In genomic region chr12:92144045-92144630, GRCh38 we compare ENCODE assay signal across 8 cellular contexts. TPM values are rescaled to one million over a fixed set of nuclear protein-coding genes. Genes with fewer than 3 reads are reported as not detected.
DNase-seq lines count a peak whose midpoint lies in the region; ATAC-seq and TF ChIP-seq lines count a peak whose summit lies in the region.

No MANE protein-coding gene starts in this region.

- peak overlapping the region; percentile 88 to 99 (median 94) for H3K27ac Mint-ChIP-seq in IgD-negative memory B cell

- intact Hi-C loops in PC-3 (cut with micrococcal nuclease), result loop anchor here (1.0 to 5.0 kb wide), 6 partner anchors 63 to 762 kb away; no protein-coding TSS in a partner anchor

- H3K9me2 ChIP-seq in PC-3 (replicated peaks; ENCODE audit: low read length), result no peaks in the 10 kb centered on the region

- H3K9ac ChIP-seq in PC-3 (ENCODE audit: low read length), result peak overlapping the region; percentile 87
- H3K9ac ChIP-seq in muscle layer of colon (ENCODE audit: low read length), result peak overlapping the region; percentile 88

- TSS peak; percentile 36 for BruUV-seq in PC-3 (replicated peaks; lab: Mats Ljungman, UMichigan)

- peaks cover 39% of the 10 kb centered on the region for H3K36me3 ChIP-seq in PC-3 (ENCODE audit: low read depth, low read length)
- no peaks in the 10 kb centered on the region for H3K36me3 ChIP-seq in esophagus (ENCODE audit: control insufficient read depth in 2 of 2, insufficient read depth in 2 of 2, low read length in 1 of 2)
- H3K36me3 ChIP-seq in muscle layer of colon (ENCODE audit: insufficient read depth, low read length), result peaks cover 13% of the 10 kb centered on the region

- peak overlapping the region; percentile 84 for H3K4me2 ChIP-seq in PC-3 (ENCODE audit: low read length)

- peaks cover 0 to 3% (median 0%) of the 10 kb centered on the region in 3 donors for H3K9me3 Mint-ChIP-seq in IgD-negative memory B cell

- TF ChIP-seq CTCF in AG09309 (IDR thresholded peaks at IDR 0.05; ENCODE audit: control insufficient read depth, insufficient read depth, low read depth, low read length, missing control alignments), result peak; percentile 83
- peak; percentile 77 for TF ChIP-seq CTCF in PC-3 (conservative IDR thresholded peaks at IDR 0.05; ENCODE audit: low read depth, low read length)

- H2AFZ ChIP-seq in PC-3 (ENCODE audit: low read length), result no peak overlapping the region

- H3K4me3 ChIP-seq in AG09309 (ENCODE audit: control insufficient read depth, low read depth, low read length) (peak overlapping the region; percentile 88), PC-3 (ENCODE audit: low read length) (peak overlapping the region; percentile 87), esophagus (ENCODE audit: low read depth in 1 of 2, low read length in 2 of 2) (peak overlapping the region; percentile 83 to 99), muscle layer of colon (ENCODE audit: low read depth in 1 of 2, low read length in 2 of 2) (peak overlapping the region; percentile 99)

- H3K27me3 Mint-ChIP-seq in IgD-negative memory B cell, result no peaks in the 10 kb centered on the region

- H3K4me3 Mint-ChIP-seq in IgD-negative memory B cell, result peak overlapping the region; percentile 88 to 100 (median 99)

- 1% methylated on average over 14 of the region's 14 CpGs for WGBS in esophagus, 2 donors

- CTCF ChIA-PET in PC-3 (lab: Charles Lee), result interaction anchor here (0.6 to 2.4 kb wide), 3 partner anchors 291 to 762 kb away, joined by 3 to 13 read pairs (median 3); no protein-coding TSS in a partner anchor

- POLR2A ChIA-PET in PC-3 (lab: Charles Lee; ENCODE audit: unreplicated experiment), result interaction anchor here (0.6 to 0.7 kb wide), 2 partner anchors 690 to 761 kb away, joined by 3 to 5 read pairs; no protein-coding TSS in a partner anchor

- H3K4me1 ChIP-seq in PC-3 (ENCODE audit: insufficient read depth, low read length) (peaks cover 21% of the 10 kb centered on the region), esophagus (ENCODE audit: control insufficient read depth in 2 of 2, insufficient read depth in 2 of 2, low read length in 1 of 2) (no peaks in the 10 kb centered on the region), muscle layer of colon (ENCODE audit: insufficient read depth, low read length) (peaks cover 21% of the 10 kb centered on the region)

- ATAC-seq in GM19043 (IDR thresholded peaks at IDR 0.05; ENCODE audit: low read depth, unreplicated experiment) (peak; percentile 15), PC-3 (peak; percentile 36)

- DNase-seq in AG09309 (ENCODE audit: low read depth) (peak; percentile 94), PC-3 (peak; percentile 77), activated T-cell treated with anti-CD3 and anti-CD28 coated beads for 48 hours (ENCODE audit: low read depth) (peak; percentile 57)
- DNase-seq in stimulated activated CD8-positive, alpha-beta memory T cell treated with anti-CD3 and anti-CD28 coated beads, Interleukin-7, amount 100 ng/mL, for 24 hours (ENCODE audit: low read depth), result peak; percentile 28

- peaks cover 33% of the 10 kb centered on the region for H3K36me3 Mint-ChIP-seq in IgD-negative memory B cell

- H3K27ac ChIP-seq in PC-3 (ENCODE audit: low read length) (peak overlapping the region; percentile 73), esophagus (ENCODE audit: low read depth in 2 of 2, low read length in 1 of 2) (peak overlapping the region; percentile 95 to 97), muscle layer of colon (ENCODE audit: low read depth, low read length) (peak overlapping the region; percentile 99)

- H3K79me2 ChIP-seq in PC-3 (ENCODE audit: low read length), result peaks cover 65% of the 10 kb centered on the region

- H3K9me3 ChIP-seq in PC-3 (ENCODE audit: low read length), result no peaks in the 10 kb centered on the region
- no peaks in the 10 kb centered on the region for H3K9me3 ChIP-seq in esophagus (ENCODE audit: control insufficient read depth in 2 of 2, insufficient read depth in 1 of 2, low read depth in 1 of 2, low read length in 1 of 2)
- no peaks in the 10 kb centered on the region for H3K9me3 ChIP-seq in muscle layer of colon (ENCODE audit: low read length)

- H3F3A ChIP-seq in PC-3 (ENCODE audit: low read length, unreplicated experiment), result no peaks in the 10 kb centered on the region

- peaks cover 12 to 36% (median 20%) of the 10 kb centered on the region in 3 donors for H3K4me1 Mint-ChIP-seq in IgD-negative memory B cell

- peaks cover 61% of the 10 kb centered on the region for H4K20me1 ChIP-seq in PC-3 (ENCODE audit: low read length)

- H3K27me3 ChIP-seq in PC-3 (ENCODE audit: low read length) (no peaks in the 10 kb centered on the region), esophagus (ENCODE audit: control insufficient read depth in 1 of 2, insufficient read depth in 2 of 2, low read length in 2 of 2) (no peaks in the 10 kb centered on the region), muscle layer of colon (ENCODE audit: control insufficient read depth in 1 of 2, insufficient read depth in 2 of 2, low read length in 2 of 2) (no peaks in the 10 kb centered on the region)

RNA-seq across cellular contexts. Expression of gene BTG1, which starts 1.5 kb away (rescaled TPM):
- polyA plus RNA-seq in IgD-negative memory B cell (669 TPM), esophagus (10 to 100 TPM; 23.6 to 28.0 TPM)
- 16.0 and 29.8 TPM in 2 replicates for total RNA-seq in PC-3 (2014; rRNA removed)

Comparison
In these comparisons a context has a peak if more than half of its experiments do, and no peak if none do; other contexts are left out.
1. Peak in every context shown above with its lines: DNase-seq, ATAC-seq, H3K4me3 ChIP-seq and H3K27ac ChIP-seq.
2. DNase-seq: peak in every context shown above with its lines; median percentile 94 in AG09309; 77 in PC-3; 57 in activated T-cell treated with anti-CD3 and anti-CD28 coated beads for 48 hours; 28 in stimulated activated CD8-positive, alpha-beta memory T cell treated with anti-CD3 and anti-CD28 coated beads, Interleukin-7, amount 100 ng/mL, for 24 hours.
3. RNA of gene BTG1, which starts 1.5 kb away (polyA plus RNA-seq): 669 TPM in IgD-negative memory B cell (single experiment); 23.6 to 28.0 TPM in esophagus; every median in the first group is over 10 times any median in the second.